15 cellular contexts compared by ENCODE assay signal in the genomic region with DNA sequence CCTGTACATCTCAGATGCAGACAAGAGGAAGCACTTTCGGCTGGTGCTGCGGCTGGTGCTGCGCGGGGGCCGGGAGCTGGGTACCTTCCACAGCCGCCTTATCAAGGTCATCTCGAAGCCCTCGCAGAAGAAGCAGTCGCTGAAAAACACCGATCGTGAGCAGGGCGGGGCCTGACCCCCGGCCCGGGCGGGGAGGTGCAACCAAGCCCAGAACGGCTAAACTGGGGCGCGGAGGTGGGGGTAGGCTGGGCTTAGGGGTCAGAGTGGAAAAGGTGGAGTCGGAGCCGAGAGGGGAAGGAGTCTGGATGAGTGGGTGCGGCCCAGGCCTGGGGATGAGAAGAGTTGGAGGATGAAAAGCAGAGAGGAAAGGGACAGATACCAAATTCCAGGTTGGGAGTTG. TPM values are rescaled to one million over a fixed set of nuclear protein-coding genes. Genes with fewer than 3 reads are reported as not detected.
DNase-seq lines count a peak whose midpoint lies in the region; ATAC-seq and TF ChIP-seq lines count a peak whose summit lies in the region.
"Had no signal": no experiment of that assay in that cellular context is flagged by ENCODE, and none has a peak within 500 bp of the region (broad histone marks: within the 10 kb centered on the region; RNA-seq: fewer than 3 reads in every experiment).

No MANE protein-coding gene starts in this region.

- no peak for ATAC-seq in body of pancreas

- no peak overlapping the region for H3K4me3 ChIP-seq in HEK293 (ENCODE audit: low read depth, low read length)
- H3K4me3 ChIP-seq in body of pancreas: no peak overlapping the region
- H3K4me3 ChIP-seq in osteoblast (ENCODE audit: insufficient read depth, low read length): no peak overlapping the region
- H3K4me3 ChIP-seq: SJSA1 had no signal

- H3K27ac ChIP-seq in HEK293 (ENCODE audit: extremely low read depth, low read depth, low read length) (no peak overlapping the region), body of pancreas (peak overlapping the region; percentile 29 to 57 (median 40)), osteoblast (ENCODE audit: low read depth, low read length) (no peak overlapping the region)
- H3K27ac ChIP-seq: SJSA1 had no signal

- POLR2A ChIA-PET in HEK293 (lab: Yijun Ruan, JAX): interaction anchor here (0.9 kb wide), 1 partner anchor 35 kb away, joined by 4 read pairs; no protein-coding TSS in a partner anchor

- CTCF ChIA-PET in HEK293 (lab: Yijun Ruan, JAX): interaction anchor here (0.5 to 1.8 kb wide), 16 partner anchors 9 to 301 kb away, joined by 3 to 9 read pairs (median 4); no protein-coding TSS in a partner anchor

- TF ChIP-seq CTCF in HEK293 (tag by site-specific recombination; IDR thresholded peaks at IDR 0.05): no peak
- TF ChIP-seq CTCF in body of pancreas (IDR thresholded peaks at IDR 0.05): no peak
- TF ChIP-seq CTCF in osteoblast (IDR thresholded peaks at IDR 0.05; ENCODE audit: extremely low read depth, low read depth, low read length): no peak

- DNase-seq in body of pancreas (no peak), osteoblast (ENCODE audit: insufficient read length, low spot score, missing footprints) (peak; percentile 65), DMS53 treated with DMSO at 0.1 percent for 48 hours (lab: John Stamatoyannopoulos, UW; ENCODE audit: unreplicated experiment) (no peak), C1 segment of cervical spinal cord (lab: John Stamatoyannopoulos, UW) (no peak), NCI-H82 treated with DMSO at 0.1 percent for 48 hours (lab: John Stamatoyannopoulos, UW; ENCODE audit: unreplicated experiment) (no peak)
- DNase-seq: DMS79, KG1, NCI-H1436 treated with DMSO at 0.1 percent for 48 hours, NCI-H2029 treated with DMSO at 0.1 percent for 48 hours had no signal

- no peaks in the 10 kb centered on the region for H3K9me3 ChIP-seq in HEK293 (ENCODE audit: control insufficient read depth, insufficient read depth, low read depth, low read length)
- no peaks in the 10 kb centered on the region for H3K9me3 ChIP-seq in body of pancreas
- no peaks in the 10 kb centered on the region for H3K9me3 ChIP-seq in osteoblast (ENCODE audit: low read depth, low read length)
- H3K9me3 ChIP-seq: SJSA1 had no signal

- H3K36me3 ChIP-seq in HEK293 (ENCODE audit: control insufficient read depth in 2 of 2, insufficient read depth in 1 of 2, low read length in 2 of 2) (no peaks in the 10 kb centered on the region), body of pancreas (replicated peaks in 1 of 2; ENCODE audit: insufficient read depth in 1 of 2, low read depth in 2 of 2) (peaks cover 0 to 2% of the 10 kb centered on the region in 2 donors), osteoblast (ENCODE audit: insufficient read depth, low read length) (no peaks in the 10 kb centered on the region)
- H3K36me3 ChIP-seq: SJSA1 had no signal

- H3K4me2 ChIP-seq in osteoblast (ENCODE audit: insufficient read depth, low read length): no peak overlapping the region

- TF ChIP-seq POLR2A in body of pancreas (IDR thresholded peaks at IDR 0.05): no peak

- intact Hi-C loops in body of pancreas (cut with DNase I): loop anchor here (10.0 kb wide), 1 partner anchor 267 kb away; no protein-coding TSS in a partner anchor

- 23 to 27% methylated on average over 11 to 21 of the region's 21 CpGs for WGBS in body of pancreas, 2 donors

- H4K20me1 ChIP-seq in osteoblast (ENCODE audit: insufficient read depth, low read length): no peaks in the 10 kb centered on the region

- no peaks in the 10 kb centered on the region for H3K27me3 ChIP-seq in body of pancreas
- peaks cover 21% of the 10 kb centered on the region for H3K27me3 ChIP-seq in osteoblast (ENCODE audit: insufficient read depth, low read length)
- H3K27me3 ChIP-seq: SJSA1 had no signal

- H3K79me2 ChIP-seq in osteoblast (ENCODE audit: insufficient read depth, low read length): no peaks in the 10 kb centered on the region

- H2AFZ ChIP-seq in osteoblast (ENCODE audit: low read length): no peak overlapping the region

- H3K4me1 ChIP-seq in HEK293 (ENCODE audit: control insufficient read depth, insufficient read depth, low read length) (no peaks in the 10 kb centered on the region), body of pancreas (peaks cover 70% of the 10 kb centered on the region), osteoblast (ENCODE audit: insufficient read depth, low read length) (no peaks in the 10 kb centered on the region)

TF ChIP-seq in HEK293, 187 proteins besides CTCF, POLR2A, EP300 and RAD21:
- TF ChIP-seq ZNF341 (tag by site-specific recombination; IDR thresholded peaks at IDR 0.05; ENCODE audit: low read depth): peak; percentile 45; the same call in 1 of the 2 replicates
- TF ChIP-seq ZNF626 (tag by site-specific recombination; IDR thresholded peaks at IDR 0.05): no peak
- TF ChIP-seq ZNF394 (tag by site-specific recombination; IDR thresholded peaks at IDR 0.05; ENCODE audit: borderline replicate concordance): no peak

RNA-seq across cellular contexts. Expression of gene MATN4, which starts 4.1 kb away (rescaled TPM):
- total RNA-seq in body of pancreas (1 to 10 TPM; 4.9 to 5.3 TPM), osteoblast (under 0.01 TPM in 1 of 2 replicates, not detected in the other)
- total RNA-seq: CD4-positive, alpha-beta T cell; G401; SJSA1 had no signal

RNA-seq across cellular contexts. Expression of gene RBPJL, which starts 5.6 kb away (rescaled TPM):
- total RNA-seq in body of pancreas (100 to 1,000 TPM; 306 to 837 TPM), osteoblast (not detected in 2 replicates)
- total RNA-seq: Calu3; CD4-positive, alpha-beta T cell; G401; PC-3; SJSA1 had no signal

RNA-seq across cellular contexts. Expression of gene SDC4, which starts 36.0 kb away (rescaled TPM):
- total RNA-seq in body of pancreas: 10 to 100 TPM; 62.0 to 97.6 TPM
- total RNA-seq in osteoblast: 182 and 267 TPM in 2 replicates

RNA-seq across cellular contexts. Expression of gene SYS1, which starts 50.7 kb away (rescaled TPM):
- total RNA-seq in body of pancreas: 10 to 100 TPM; 14.2 to 15.3 TPM
- total RNA-seq in osteoblast: 26.5 and 31.8 TPM in 2 replicates

RNA-seq across cellular contexts. Expression of gene SLPI, which starts 57.9 kb away (rescaled TPM):
- total RNA-seq in body of pancreas (10 to 100 TPM; 14.5 to 34.0 TPM), osteoblast (1.4 and 2.1 TPM in 2 replicates)
- total RNA-seq: CD4-positive, alpha-beta T cell; G401; SJSA1 had no signal

Comparison
In these comparisons a context has a peak if more than half of its experiments do, and no peak if none do; other contexts are left out.
1. H3K27ac ChIP-seq: peak in body of pancreas (4 of 4); none in HEK293 (single experiment) and osteoblast (single experiment).
2. RNA of gene RBPJL, which starts 5.6 kb away (total RNA-seq): 306 to 837 TPM in body of pancreas; not detected in osteoblast; every median in the first group is over 100 times any median in the second.